Comparison of ENCODE assay signal across 14 cellular contexts in genomic region chr15:21385961-21386360, GRCh38. TPM values are rescaled to one million over a fixed set of nuclear protein-coding genes. Genes with fewer than 3 reads are reported as not detected.
A peak's percentile ranks its signal among the peaks of the same experiment; 100 is the strongest.
DNase-seq lines count a peak whose midpoint lies in the region; ATAC-seq and TF ChIP-seq lines count a peak whose summit lies in the region.
"Not testable (repeated sequence)": the region's sequence is repeated elsewhere in the genome, so short reads cannot be mapped to it uniquely, and the experiment has no call there.
"Had no signal": no experiment of that assay in that cellular context is flagged by ENCODE, and none has a peak within 500 bp of the region (broad histone marks: within the 10 kb centered on the region; RNA-seq: fewer than 3 reads in every experiment).

No MANE protein-coding gene starts in this region.

- WGBS in right cardiac atrium = no CpG with 5 or more reads among the region's 25 CpGs
- WGBS in spleen, 5 donors = 100% methylated on average over 3 of the region's 25 CpGs; no CpG with 5 or more reads in 4 of the 5 donors

- H3K4me1 Mint-ChIP-seq in chondrocyte (ENCODE audit: low read depth) = not testable (repeated sequence)

- TF ChIP-seq CTCF in chondrocyte (IDR thresholded peaks at IDR 0.05); left ventricle myocardium inferior (IDR thresholded peaks at IDR 0.05; ENCODE audit: borderline replicate concordance); lower lobe of right lung (IDR thresholded peaks at IDR 0.05); spleen (IDR thresholded peaks at IDR 0.05 in 8 of 11, conservative IDR thresholded peaks at IDR 0.05 in 3 of 11): not testable (repeated sequence)

- intact Hi-C loops in left ventricle myocardium inferior (cut with micrococcal nuclease); right cardiac atrium (cut with DNase I); lower lobe of right lung (cut with DNase I); spleen (cut with DNase I; ENCODE audit: low total_unique reads): not testable (repeated sequence)

- DNase-seq in chondrocyte (ENCODE audit: low spot score) = peak; percentile 43
- DNase-seq in left ventricle myocardium inferior = peak; percentile 10
- DNase-seq in right cardiac atrium = peak in 2 of 3 donors; percentile 5 to 34
- peak; percentile 34 for DNase-seq in lower lobe of right lung
- DNase-seq in spleen = peak; percentile 44

- H3K4me1 ChIP-seq in left ventricle myocardium inferior; right cardiac atrium (ENCODE audit: control insufficient read depth, insufficient read depth, low read length); lower lobe of right lung; spleen: not testable (repeated sequence)

- H3K4me3 ChIP-seq in left ventricle myocardium inferior; right cardiac atrium (ENCODE audit: low read length); lower lobe of right lung; spleen: not testable (repeated sequence)

- ATAC-seq in right cardiac atrium, lower lobe of right lung: not testable (repeated sequence)

- not testable (repeated sequence) for H3K36me3 ChIP-seq in left ventricle myocardium inferior, lower lobe of right lung, spleen

- not testable (repeated sequence) for TF ChIP-seq POLR2A in spleen (IDR thresholded peaks at IDR 0.05)

- H3K36me3 Mint-ChIP-seq in chondrocyte (ENCODE audit: low read depth) = not testable (repeated sequence)

- H3K9me3 ChIP-seq in left ventricle myocardium inferior (replicated peaks); right cardiac atrium (ENCODE audit: control insufficient read depth, low read length); lower lobe of right lung; spleen: not testable (repeated sequence)

- not testable (repeated sequence) for H3K27me3 ChIP-seq in left ventricle myocardium inferior (ENCODE audit: low read depth); right cardiac atrium (ENCODE audit: control insufficient read depth, insufficient read depth); lower lobe of right lung (ENCODE audit: low read depth); spleen (replicated peaks in 1 of 7)

- not testable (repeated sequence) for H3K27me3 Mint-ChIP-seq in chondrocyte (ENCODE audit: low read depth)

- not testable (repeated sequence) for H3K4me3 Mint-ChIP-seq in chondrocyte (ENCODE audit: unreplicated experiment)

- H3K9me3 Mint-ChIP-seq in chondrocyte (ENCODE audit: low read depth) = not testable (repeated sequence)

- not testable (repeated sequence) for H3K27ac ChIP-seq in left ventricle myocardium inferior (replicated peaks); right cardiac atrium (ENCODE audit: low read length); lower lobe of right lung; spleen

- not testable (repeated sequence) for H3K27ac Mint-ChIP-seq in chondrocyte (ENCODE audit: unreplicated experiment)

RNA-seq across cellular contexts. Expression of gene POTEB3, which starts 54.3 kb away (rescaled TPM):
- not detected in 3 replicates for total RNA-seq in chondrocyte
- total RNA-seq in left ventricle myocardium inferior = not detected
- not detected for total RNA-seq in right cardiac atrium
- not detected for polyA plus RNA-seq in right cardiac atrium
- not detected for total RNA-seq in lower lobe of right lung
- total RNA-seq in spleen = not detected
- not detected for polyA plus RNA-seq in spleen
- total RNA-seq: A673; CD4-positive, alpha-beta memory T cell; CD4-positive, CD25-positive, alpha-beta regulatory T cell; CD8-positive, alpha-beta memory T cell; Daoy; G401; GM12878 had no signal
- polyA plus RNA-seq: AG04450; CD14-positive monocyte; CD4-positive, alpha-beta memory T cell; CD4-positive, CD25-positive, alpha-beta regulatory T cell; CD8-positive, alpha-beta memory T cell; GM12878 had no signal
